In the genomic region with DNA sequence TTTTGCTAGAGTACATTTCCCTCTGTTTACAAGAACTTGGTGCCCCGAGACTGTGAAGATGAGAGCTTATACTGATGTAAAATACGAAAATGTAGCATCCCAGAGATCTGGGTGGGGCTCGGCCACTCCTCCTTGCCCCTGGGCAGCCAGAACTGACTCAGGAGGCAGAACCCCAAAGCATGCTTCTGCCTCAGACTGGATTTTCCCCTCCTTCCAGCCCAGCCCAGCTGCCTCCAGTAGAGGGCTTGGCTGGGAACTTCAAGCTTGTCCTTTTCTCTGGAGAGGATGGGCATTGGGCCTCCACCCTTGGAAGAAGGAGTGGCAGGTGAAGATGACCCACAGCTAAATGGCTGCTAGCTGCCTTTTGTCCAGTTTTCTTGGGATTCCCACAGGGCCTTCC, we compare ENCODE assay signal across 12 cellular contexts. TPM values are rescaled to one million over a fixed set of nuclear protein-coding genes. Genes with fewer than 3 reads are reported as not detected.
A peak's percentile ranks its signal among the peaks of the same experiment; 100 is the strongest.
DNase-seq lines count a peak whose midpoint lies in the region; TF ChIP-seq lines count a peak whose summit lies in the region.
"Had no signal": no experiment of that assay in that cellular context is flagged by ENCODE, and none has a peak within 500 bp of the region (broad histone marks: within the 10 kb centered on the region; RNA-seq: fewer than 3 reads in every experiment).

No MANE protein-coding gene starts in this region.

- no peaks in the 10 kb centered on the region for H3K36me3 Mint-ChIP-seq in HFFc6 (ENCODE audit: low read depth)

- no peak overlapping the region for H3K4me3 ChIP-seq in choroid plexus epithelial cell (ENCODE audit: low read depth, low read length)
- H3K4me3 ChIP-seq in neutrophil (ENCODE audit: low read depth in 1 of 2, low read length in 1 of 2), result no peak overlapping the region

- peaks cover 92 to 95% of the 10 kb centered on the region in 2 experiments for H3K4me1 ChIP-seq in neutrophil (ENCODE audit: control insufficient read depth in 1 of 2, insufficient read depth in 1 of 2, low read depth in 1 of 2, low read length in 1 of 2)

- no peaks in the 10 kb centered on the region for H3K36me3 ChIP-seq in neutrophil

- peak; percentile 12 for TF ChIP-seq CTCF in AG09319 (IDR thresholded peaks at IDR 0.05; ENCODE audit: low read depth, low read length)
- TF ChIP-seq CTCF in HFFc6 (IDR thresholded peaks at IDR 0.05), result peak; percentile 50
- peak; percentile 20 for TF ChIP-seq CTCF in choroid plexus epithelial cell (conservative IDR thresholded peaks at IDR 0.05; ENCODE audit: low read depth, low read length)
- TF ChIP-seq CTCF in neutrophil (IDR thresholded peaks at IDR 0.05), result no peak

- H3K9me3 ChIP-seq in neutrophil, result no peaks in the 10 kb centered on the region

- H3K27me3 Mint-ChIP-seq in HFFc6 (ENCODE audit: insufficient read depth), result peaks cover 29% of the 10 kb centered on the region

- no peaks in the 10 kb centered on the region for H3K9me3 Mint-ChIP-seq in HFFc6

- H3K27ac Mint-ChIP-seq in HFFc6, result no peak overlapping the region; the same call in 1 of the 2 replicates

- peak overlapping the region; percentile 98 for H3K27ac ChIP-seq in neutrophil

- no peak overlapping the region for H3K4me3 Mint-ChIP-seq in HFFc6

- no peaks in the 10 kb centered on the region for H3K27me3 ChIP-seq in neutrophil

- DNase-seq in AG09319 (ENCODE audit: extremely low read depth, low read depth), result no peak
- DNase-seq in HFFc6, result peak; percentile 60
- DNase-seq in choroid plexus epithelial cell (ENCODE audit: low read depth), result no peak
- DNase-seq in ecto neural progenitor cell (ENCODE audit: low spot score), result no peak
- no peak for DNase-seq in midbrain (lab: John Stamatoyannopoulos, UW)
- no peak for DNase-seq in NCI-H2196 (lab: John Stamatoyannopoulos, UW; ENCODE audit: unreplicated experiment)
- no peak for DNase-seq in activated CD4-positive, alpha-beta T cell treated with anti-CD3 and anti-CD28 coated beads, Interleukin-2, amount 50 U/mL, for 4 hours
- DNase-seq: activated naive CD4-positive, alpha-beta T cell treated with anti-CD3 and anti-CD28 coated beads, Interleukin-2, amount 50 U/mL, for 16 hours; DMS153; NCI-H1105 treated with DMSO at 0.1 percent for 48 hours had no signal

- peaks cover 30% of the 10 kb centered on the region for H3K4me1 Mint-ChIP-seq in HFFc6 (ENCODE audit: low read depth)

RNA-seq across cellular contexts. Expression of a gene that starts 24.3 kb away (rescaled TPM):
- 10 to 100 TPM; 12.7 to 18.5 (median 13.7) TPM for total RNA-seq in HFFc6 (2021; fragmentation: NEBNext Ultra II Directional; extraction: Animal tissue kit (Norgen Biotek cat#: 25700))

RNA-seq across cellular contexts. Expression of a gene that starts 51.6 kb away (rescaled TPM):
- total RNA-seq in HFFc6 (2021; fragmentation: NEBNext Ultra II Directional; extraction: Animal tissue kit (Norgen Biotek cat#: 25700)), result not detected
- total RNA-seq: pulmonary artery endothelial cell had no signal
